Comparison of ENCODE assay signal across 17 cellular contexts in genomic region chr13:43405457-43405856, GRCh38.
DNase-seq lines count a peak whose midpoint lies in the region; TF ChIP-seq lines count a peak whose summit lies in the region.
"Had no signal": no experiment of that assay in that cellular context is flagged by ENCODE, and none has a peak within 500 bp of the region (broad histone marks: within the 10 kb centered on the region; RNA-seq: fewer than 3 reads in every experiment).

No MANE protein-coding gene starts in this region.

- intact Hi-C loops in Calu3 (cut with micrococcal nuclease; ENCODE audit: unreplicated experiment), result no loop called here

- H3K4me3 Mint-ChIP-seq in Calu3 (ENCODE audit: low read depth, unreplicated experiment), result no peak overlapping the region
- H3K4me3 Mint-ChIP-seq: activated T-cell treated with anti-CD3 and anti-CD28 coated beads, Interleukin-2, amount 50 U/mL, for 24 hours; T-helper 17 cell had no signal

- H3K36me3 Mint-ChIP-seq in Calu3 (ENCODE audit: insufficient read depth, unreplicated experiment), result no peaks in the 10 kb centered on the region

- peaks cover 12% of the 10 kb centered on the region for H3K4me1 Mint-ChIP-seq in Calu3 (ENCODE audit: low read depth, unreplicated experiment)

- CTCF ChIA-PET in Calu3 (lab: Charles Lee), result no interaction called here

- H3K27ac Mint-ChIP-seq in Calu3 (ENCODE audit: unreplicated experiment), result no peak overlapping the region
- H3K27ac Mint-ChIP-seq: activated T-cell treated with anti-CD3 and anti-CD28 coated beads, Interleukin-2, amount 50 U/mL, for 24 hours; T-helper 17 cell had no signal

- DNase-seq in AG20443 (ENCODE audit: low spot score), result peak; percentile 27
- peak; percentile 2 for DNase-seq in MV-4-11 (lab: John Stamatoyannopoulos, UW)
- DNase-seq in astrocyte of the spinal cord (ENCODE audit: low read depth, low spot score), result peak; percentile 78
- DNase-seq in kidney glomerular epithelial cell (lab: John Stamatoyannopoulos, UW), result peak; percentile 2
- DNase-seq in activated CD4-positive, alpha-beta T cell treated with anti-CD3 and anti-CD28 coated beads for 48 hours, result no peak
- no peak for DNase-seq in Calu3
- no peak for DNase-seq in SKM-1 treated with dmso at 0.1 percent for 144 hours (lab: John Stamatoyannopoulos, UW; ENCODE audit: unreplicated experiment)
- DNase-seq in NCI-H774 (lab: John Stamatoyannopoulos, UW), result no peak
- DNase-seq: activated T-cell treated with anti-CD3 and anti-CD28 coated beads, Interleukin-2, amount 50 U/mL, for 24 hours; cortex of kidney; DMS53; NCI-H1092 treated with DMSO at 0.1 percent for 48 hours; NCI-H345; occipital lobe; OCI-M1; stimulated activated CD4-positive, alpha-beta T cell treated with anti-CD3 and anti-CD28 coated beads, Interleukin-12 subunit alpha, Interleukin-12 subunit beta, amount 100 ng/mL, for 4 hours; T-helper 17 cell had no signal

- H3K27me3 Mint-ChIP-seq in Calu3 (ENCODE audit: unreplicated experiment), result no peaks in the 10 kb centered on the region

- BruUV-seq in Calu3 (replicated peaks; lab: Mats Ljungman, UMichigan), result no TSS peak

- in situ Hi-C loops in astrocyte of the spinal cord (cut with HindIII; ENCODE audit: low sequenced_read_pairs), result no loop called here

- no peak for TF ChIP-seq CTCF in astrocyte of the spinal cord (IDR thresholded peaks at IDR 0.05; ENCODE audit: low read depth, low read length)
- TF ChIP-seq CTCF in Calu3 (IDR thresholded peaks at IDR 0.05; ENCODE audit: unreplicated experiment), result no peak

- H3K9me3 Mint-ChIP-seq in Calu3 (ENCODE audit: low read depth, unreplicated experiment), result peaks cover 6% of the 10 kb centered on the region
- H3K9me3 Mint-ChIP-seq: activated T-cell treated with anti-CD3 and anti-CD28 coated beads, Interleukin-2, amount 50 U/mL, for 24 hours had no signal

- no peak overlapping the region for H3K4me3 ChIP-seq in astrocyte of the spinal cord (ENCODE audit: low read depth, low read length)

Comparison
In these comparisons a context has a peak if more than half of its experiments do, and no peak if none do; other contexts are left out.
1. DNase-seq: peak in AG20443 (single experiment), MV-4-11 (single experiment), astrocyte of the spinal cord (single experiment) and kidney glomerular epithelial cell (single experiment); none in activated CD4-positive, alpha-beta T cell treated with anti-CD3 and anti-CD28 coated beads for 48 hours (single experiment), Calu3 (single experiment), SKM-1 treated with dmso at 0.1 percent for 144 hours (single experiment) and NCI-H774 (single experiment).